In genomic region chr3:122102191-122102935, GRCh38 we compare ENCODE assay signal across 10 cellular contexts. TPM values are rescaled to one million over a fixed set of nuclear protein-coding genes. Genes with fewer than 3 reads are reported as not detected.
A peak's percentile ranks its signal among the peaks of the same experiment; 100 is the strongest.
DNase-seq lines count a peak whose midpoint lies in the region; ATAC-seq, FAIRE-seq and TF ChIP-seq lines count a peak whose summit lies in the region.
"Had no signal": no experiment of that assay in that cellular context is flagged by ENCODE, and none has a peak within 500 bp of the region (broad histone marks: within the 10 kb centered on the region; RNA-seq: fewer than 3 reads in every experiment).

No MANE protein-coding gene starts in this region.

- peak overlapping the region; percentile 59 for H3K27ac Mint-ChIP-seq in activated naive CD8-positive, alpha-beta T cell treated with anti-CD3 and anti-CD28 coated beads, Interleukin-2, amount 10 ng/mL, durations not matched to agents 7 days and 5 days

- no peak for TF ChIP-seq CTCF in tibial artery (IDR thresholded peaks at IDR 0.05)

- H3K36me3 ChIP-seq in tibial artery, result no peaks in the 10 kb centered on the region

- peak overlapping the region; percentile 7 for H3K4me3 Mint-ChIP-seq in activated naive CD8-positive, alpha-beta T cell treated with anti-CD3 and anti-CD28 coated beads, Interleukin-2, amount 10 ng/mL, durations not matched to agents 7 days and 5 days

- no peaks in the 10 kb centered on the region for H3K27me3 ChIP-seq in tibial artery

- no peaks in the 10 kb centered on the region for H3K4me1 ChIP-seq in tibial artery

- POLR2A ChIA-PET in activated naive CD8-positive, alpha-beta T cell treated with anti-CD3 and anti-CD28 coated beads, Interleukin-2, amount 10 ng/mL, durations not matched to agents 7 days and 5 days (lab: Charles Lee), result no interaction called here

- intact Hi-C loops in tibial artery (cut with DNase I; ENCODE audit: low total_unique reads), result no loop called here

- no peaks in the 10 kb centered on the region for H3K27me3 Mint-ChIP-seq in activated naive CD8-positive, alpha-beta T cell treated with anti-CD3 and anti-CD28 coated beads, Interleukin-2, amount 10 ng/mL, durations not matched to agents 7 days and 5 days

- H3K4me3 ChIP-seq in tibial artery, result no peak overlapping the region
- H3K4me3 ChIP-seq: SK-N-MC had no signal

- no peak for DNase-seq in activated naive CD8-positive, alpha-beta T cell treated with anti-CD3 and anti-CD28 coated beads, Interleukin-2, amount 10 ng/mL, durations not matched to agents 7 days and 5 days
- no peak for DNase-seq in tibial artery
- no peak for DNase-seq in islet precursor cell
- DNase-seq in RCC 7860 (ENCODE audit: low spot score), result no peak
- no peak for DNase-seq in NCI-H1092 (lab: John Stamatoyannopoulos, UW)

- peaks cover 14% of the 10 kb centered on the region for H3K4me1 Mint-ChIP-seq in activated naive CD8-positive, alpha-beta T cell treated with anti-CD3 and anti-CD28 coated beads, Interleukin-2, amount 10 ng/mL, durations not matched to agents 7 days and 5 days

- peak; percentile 50 for ATAC-seq in GM18517 (IDR thresholded peaks at IDR 0.05; ENCODE audit: unreplicated experiment)
- ATAC-seq in GM21515 (IDR thresholded peaks at IDR 0.05; ENCODE audit: unreplicated experiment), result peak; percentile 40
- peak; percentile 43 for ATAC-seq in HG03439 (IDR thresholded peaks at IDR 0.05; ENCODE audit: unreplicated experiment)
- ATAC-seq in activated naive CD8-positive, alpha-beta T cell treated with anti-CD3 and anti-CD28 coated beads, Interleukin-2, amount 10 ng/mL, durations not matched to agents 7 days and 5 days (ENCODE audit: low read depth), result peak; percentile 7

- H3K9me3 Mint-ChIP-seq in activated naive CD8-positive, alpha-beta T cell treated with anti-CD3 and anti-CD28 coated beads, Interleukin-2, amount 10 ng/mL, durations not matched to agents 7 days and 5 days, result no peaks in the 10 kb centered on the region

- H3K27ac ChIP-seq in tibial artery, result no peak overlapping the region
- H3K27ac ChIP-seq: SK-N-MC had no signal

- FAIRE-seq in RCC 7860 (lab: Jason Lieb, UNC), result no peak

- H3K36me3 Mint-ChIP-seq in activated naive CD8-positive, alpha-beta T cell treated with anti-CD3 and anti-CD28 coated beads, Interleukin-2, amount 10 ng/mL, durations not matched to agents 7 days and 5 days, result no peaks in the 10 kb centered on the region

- H3K9me3 ChIP-seq in tibial artery, result no peaks in the 10 kb centered on the region

RNA-seq across cellular contexts. Expression of gene CD86, which starts 47.2 kb away (rescaled TPM):
- total RNA-seq in activated naive CD8-positive, alpha-beta T cell treated with anti-CD3 and anti-CD28 coated beads, Interleukin-2, amount 10 ng/mL, durations not matched to agents 7 days and 5 days, result 1 to 10 TPM in 1 of 2 experiments, under 1 TPM in 1; 0.42 to 1.0 TPM
- total RNA-seq: LHCN-M2 had no signal
